14 cellular contexts compared by ENCODE assay signal in the genomic region with DNA sequence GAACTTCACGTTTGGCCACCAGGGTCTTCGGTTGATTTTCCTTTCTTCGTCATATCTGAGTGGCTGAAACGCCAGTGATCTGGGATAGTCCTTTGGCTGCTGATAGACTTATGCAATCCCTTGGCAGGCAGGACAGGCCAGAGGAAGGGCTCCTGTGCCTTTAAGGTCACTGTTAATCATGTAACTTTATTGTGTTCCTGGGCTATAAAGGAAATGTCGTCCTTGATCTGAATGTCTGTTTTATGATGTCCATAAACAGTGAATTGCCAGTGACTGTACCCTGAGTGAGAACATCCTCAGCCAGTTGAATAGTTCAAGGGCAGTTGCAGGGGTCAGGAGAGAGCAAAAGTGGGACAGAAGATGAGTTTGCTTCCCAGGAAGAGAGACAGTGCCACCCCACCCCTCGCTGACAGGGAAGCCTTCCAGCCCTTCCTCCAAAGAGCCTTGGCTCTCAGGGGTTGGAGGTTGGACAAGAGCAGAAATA.
DNase-seq lines count a peak whose midpoint lies in the region; ATAC-seq, FAIRE-seq and TF ChIP-seq lines count a peak whose summit lies in the region.
"Had no signal": no experiment of that assay in that cellular context is flagged by ENCODE, and none has a peak within 500 bp of the region (broad histone marks: within the 10 kb centered on the region; RNA-seq: fewer than 3 reads in every experiment).

No MANE protein-coding gene starts in this region.

- H3K27ac Mint-ChIP-seq in activated CD4-positive, alpha-beta T cell treated with anti-CD3 and anti-CD28 coated beads for 36 hours, result no peak overlapping the region
- H3K27ac Mint-ChIP-seq: activated naive CD8-positive, alpha-beta T cell had no signal

- CTCF ChIA-PET in activated CD4-positive, alpha-beta T cell treated with anti-CD3 and anti-CD28 coated beads for 36 hours (lab: Charles Lee), result no interaction called here

- peak; percentile 60 for FAIRE-seq in colon (lab: Jason Lieb, UNC)

- peaks cover 0 to 14% of the 10 kb centered on the region in 2 donors for H3K4me1 ChIP-seq in gastrocnemius medialis

- H3K36me3 Mint-ChIP-seq in activated CD4-positive, alpha-beta T cell treated with anti-CD3 and anti-CD28 coated beads for 36 hours (ENCODE audit: low read depth), result no peaks in the 10 kb centered on the region

- no peak overlapping the region for H3K4me3 Mint-ChIP-seq in activated CD4-positive, alpha-beta T cell treated with anti-CD3 and anti-CD28 coated beads for 36 hours
- H3K4me3 Mint-ChIP-seq: activated naive CD8-positive, alpha-beta T cell; naive thymus-derived CD8-positive, alpha-beta T cell had no signal

- ATAC-seq in left colon (peak; percentile 69), gastrocnemius medialis (peak; percentile 51 to 66)
- no peak for ATAC-seq in activated CD4-positive, alpha-beta T cell treated with anti-CD3 and anti-CD28 coated beads for 36 hours
- ATAC-seq: naive thymus-derived CD8-positive, alpha-beta T cell had no signal

- peak overlapping the region in 2 of 4 donors; percentile 31 to 55 for H3K27ac ChIP-seq in gastrocnemius medialis
- H3K27ac ChIP-seq: SK-N-MC, skin epidermis had no signal

- DNase-seq in HT-29 (ENCODE audit: low spot score) (peak; percentile 19), left colon (peak; percentile 53 to 79), gastrocnemius medialis (no peak), NCI-H526 treated with DMSO at 0.1 percent for 48 hours (lab: John Stamatoyannopoulos, UW) (no peak), NCI-H226 (no peak)
- DNase-seq in stimulated activated CD4-positive, alpha-beta T cell treated with anti-CD3 and anti-CD28 coated beads, Interleukin-2, amount 100 ng/mL, for 48 hours, result no peak
- no peak for DNase-seq in activated CD4-positive, alpha-beta T cell treated with anti-CD3 and anti-CD28 coated beads for 36 hours
- DNase-seq: naive thymus-derived CD8-positive, alpha-beta T cell; NCI-H2171 treated with DMSO at 0.1 percent for 48 hours had no signal

- no peaks in the 10 kb centered on the region for H3K36me3 ChIP-seq in gastrocnemius medialis
- H3K36me3 ChIP-seq: tibial nerve had no signal

- POLR2A ChIA-PET in activated CD4-positive, alpha-beta T cell treated with anti-CD3 and anti-CD28 coated beads for 36 hours (lab: Charles Lee), result no interaction called here

- peaks cover 0 to 3% (median 0%) of the 10 kb centered on the region in 3 donors for H3K27me3 ChIP-seq in gastrocnemius medialis
- H3K27me3 ChIP-seq: tibial nerve had no signal

- no peaks in the 10 kb centered on the region for H3K27me3 Mint-ChIP-seq in activated CD4-positive, alpha-beta T cell treated with anti-CD3 and anti-CD28 coated beads for 36 hours
- H3K27me3 Mint-ChIP-seq: activated naive CD8-positive, alpha-beta T cell; naive thymus-derived CD8-positive, alpha-beta T cell had no signal

- no peak for TF ChIP-seq POLR2A in gastrocnemius medialis (IDR thresholded peaks at IDR 0.05)

- no peaks in the 10 kb centered on the region for H3K9me3 Mint-ChIP-seq in activated CD4-positive, alpha-beta T cell treated with anti-CD3 and anti-CD28 coated beads for 36 hours (ENCODE audit: low read depth)
- H3K9me3 Mint-ChIP-seq: naive thymus-derived CD8-positive, alpha-beta T cell had no signal

- intact Hi-C loops in left colon (cut with DNase I, micrococcal nuclease) (no loop called here), gastrocnemius medialis (cut with DNase I; ENCODE audit: low total_unique reads) (no loop called here)
- intact Hi-C loops in activated CD4-positive, alpha-beta T cell treated with anti-CD3 and anti-CD28 coated beads for 36 hours (cut with DNase I, micrococcal nuclease), result no loop called here

- no peaks in the 10 kb centered on the region for H3K9me3 ChIP-seq in gastrocnemius medialis
- H3K9me3 ChIP-seq: tibial nerve had no signal

- in situ Hi-C loops in gastrocnemius medialis (cut with MboI; ENCODE audit: low sequenced_read_pairs in 4 of 4), result no loop called here

- H3K4me1 Mint-ChIP-seq in activated CD4-positive, alpha-beta T cell treated with anti-CD3 and anti-CD28 coated beads for 36 hours, result peaks cover 7% of the 10 kb centered on the region

- no peak overlapping the region for H3K4me3 ChIP-seq in gastrocnemius medialis
- H3K4me3 ChIP-seq: SK-N-MC, skin epidermis, tibial nerve had no signal

- no peak for TF ChIP-seq CTCF in gastrocnemius medialis (IDR thresholded peaks at IDR 0.05 in 4 of 5, conservative IDR thresholded peaks at IDR 0.05 in 1 of 5)

Comparison
In these comparisons a context has a peak if more than half of its experiments do, and no peak if none do; other contexts are left out.
1. DNase-seq: peak in HT-29 (single experiment) and left colon (2 of 2); none in gastrocnemius medialis (0 of 2), NCI-H526 treated with DMSO at 0.1 percent for 48 hours (single experiment), stimulated activated CD4-positive, alpha-beta T cell treated with anti-CD3 and anti-CD28 coated beads, Interleukin-2, amount 100 ng/mL, for 48 hours (0 of 2), NCI-H226 (single experiment) and activated CD4-positive, alpha-beta T cell treated with anti-CD3 and anti-CD28 coated beads for 36 hours (single experiment).